ENCODE assay signal across 1 cellular context in genomic region chr17:81927653-81928496, GRCh38.
TF ChIP-seq lines count a peak whose summit lies in the region.

Gene MAFG (minus strand): TSS chr17:81927735. CDS start chr17:81923185, 4,550 bp downstream.

TF ChIP-seq in K562, 482 proteins besides CTCF, POLR2A, EP300 and RAD21 (continued from another document):
- TF ChIP-seq ZNF280A (IDR thresholded peaks at IDR 0.05; ENCODE audit: low read depth, partially characterized antibody): no peak
- TF ChIP-seq MXI1 (IDR thresholded peaks at IDR 0.05; ENCODE audit: low read depth, low read length): peak; percentile 73
- TF ChIP-seq RBM17 (IDR thresholded peaks at IDR 0.05; ENCODE audit: borderline replicate concordance, low read depth, low read length): no peak
- peak; percentile 13 to 73 for TF ChIP-seq E2F6 (IDR thresholded peaks at IDR 0.05; ENCODE audit: borderline replicate concordance in 1 of 2, extremely low read depth in 1 of 2, insufficient read depth in 1 of 2, insufficient read length in 1 of 2, low read depth in 1 of 2, low read length in 1 of 2, poor library complexity in 1 of 2, severe bottlenecking in 1 of 2)
- no peak for TF ChIP-seq ZNF780A (CRISPR knock-in tag; IDR thresholded peaks at IDR 0.05)
- TF ChIP-seq DMBX1 (CRISPR knock-in tag; IDR thresholded peaks at IDR 0.05; ENCODE audit: borderline replicate concordance): no peak
- TF ChIP-seq ZNF274 (IDR thresholded peaks at IDR 0.05; ENCODE audit: borderline replicate concordance, low read depth, low read length): no peak
- no peak for TF ChIP-seq MCM7 (IDR thresholded peaks at IDR 0.05)
- no peak; the same call in 1 of the 2 replicates for TF ChIP-seq RBM34 (IDR thresholded peaks at IDR 0.05; ENCODE audit: borderline replicate concordance, insufficient read depth, low read length)
- no peak for TF ChIP-seq KAT2B (IDR thresholded peaks at IDR 0.05; ENCODE audit: low read depth, low read length)
- TF ChIP-seq MLX (CRISPR knock-in tag; conservative IDR thresholded peaks at IDR 0.05): no peak
- peak; percentile 87 for TF ChIP-seq CBFA2T2 (conservative IDR thresholded peaks at IDR 0.05)
- TF ChIP-seq ZNF280B (CRISPR knock-in tag; IDR thresholded peaks at IDR 0.05): no peak
